10 cellular contexts compared by ENCODE assay signal in genomic region chr6:169618526-169619490, GRCh38.
DNase-seq lines count a peak whose midpoint lies in the region; ATAC-seq and TF ChIP-seq lines count a peak whose summit lies in the region.
"Had no signal": no experiment of that assay in that cellular context is flagged by ENCODE, and none has a peak within 500 bp of the region (broad histone marks: within the 10 kb centered on the region; RNA-seq: fewer than 3 reads in every experiment).

No MANE protein-coding gene starts in this region.

- CTCF ChIA-PET in CD8-positive, alpha-beta memory T cell (lab: Charles Lee) = no interaction called here

- H3K4me1 ChIP-seq in NT2/D1 (ENCODE audit: insufficient read depth, insufficient read length) = peaks cover 8% of the 10 kb centered on the region
- peaks cover 17% of the 10 kb centered on the region for H3K4me1 ChIP-seq in endodermal cell (ENCODE audit: control insufficient read depth, insufficient read depth, low read length)
- peaks cover 20% of the 10 kb centered on the region for H3K4me1 ChIP-seq in neural progenitor cell
- no peaks in the 10 kb centered on the region for H3K4me1 ChIP-seq in CD8-positive, alpha-beta memory T cell (ENCODE audit: insufficient read depth, low read length)

- POLR2A ChIA-PET in CD8-positive, alpha-beta memory T cell (lab: Charles Lee) = interaction anchor here (0.6 kb wide), 1 partner anchor 133 kb away, joined by 3 read pairs; no protein-coding TSS in a partner anchor

- H3K4me2 ChIP-seq in neural progenitor cell = peak overlapping the region; percentile 10

- H4K20me1 ChIP-seq in neural progenitor cell (ENCODE audit: low read depth) = no peaks in the 10 kb centered on the region

- H3K27me3 Mint-ChIP-seq in endodermal cell (ENCODE audit: insufficient read depth) (no peaks in the 10 kb centered on the region), neural progenitor cell (ENCODE audit: insufficient read depth, low read depth) (peaks cover 3% of the 10 kb centered on the region)
- H3K27me3 Mint-ChIP-seq in CD8-positive, alpha-beta memory T cell = no peaks in the 10 kb centered on the region
- H3K27me3 Mint-ChIP-seq: activated B cell treated with CpG ODN at 0.5 μM for 24 hours had no signal

- H2AFZ ChIP-seq in neural progenitor cell (replicated peaks) = no peak overlapping the region

- H3K9me3 ChIP-seq in NT2/D1 (ENCODE audit: insufficient read depth, low read length) (peaks cover 58% of the 10 kb centered on the region), endodermal cell (ENCODE audit: control insufficient read depth, low read length) (peaks cover 37% of the 10 kb centered on the region), neural progenitor cell (ENCODE audit: low read depth) (no peaks in the 10 kb centered on the region)
- H3K9me3 ChIP-seq in CD8-positive, alpha-beta memory T cell (ENCODE audit: low read length) = no peaks in the 10 kb centered on the region

- peaks cover 76% of the 10 kb centered on the region for H3K9me3 Mint-ChIP-seq in endodermal cell
- H3K9me3 Mint-ChIP-seq in neural progenitor cell = peaks cover 8% of the 10 kb centered on the region
- peaks cover 0 to 6% (median 0%) of the 10 kb centered on the region in 5 donors for H3K9me3 Mint-ChIP-seq in CD8-positive, alpha-beta memory T cell

- peak overlapping the region; percentile 29 for H3K4me3 Mint-ChIP-seq in endodermal cell
- no peak overlapping the region for H3K4me3 Mint-ChIP-seq in neural progenitor cell
- no peak overlapping the region for H3K4me3 Mint-ChIP-seq in CD8-positive, alpha-beta memory T cell
- H3K4me3 Mint-ChIP-seq: activated B cell treated with CpG ODN at 0.5 μM for 24 hours had no signal

- H3K27ac Mint-ChIP-seq in endodermal cell (peak overlapping the region; percentile 97), neural progenitor cell (no peak overlapping the region)
- H3K27ac Mint-ChIP-seq in CD8-positive, alpha-beta memory T cell = no peak overlapping the region
- H3K27ac Mint-ChIP-seq: activated B cell treated with CpG ODN at 0.5 μM for 24 hours had no signal

- H3K4me1 Mint-ChIP-seq in endodermal cell (peaks cover 25% of the 10 kb centered on the region), neural progenitor cell (peaks cover 33% of the 10 kb centered on the region)
- H3K4me1 Mint-ChIP-seq in CD8-positive, alpha-beta memory T cell = no peaks in the 10 kb centered on the region

- TF ChIP-seq CTCF in endodermal cell (conservative IDR thresholded peaks at IDR 0.05) = no peak
- no peak for TF ChIP-seq CTCF in neural progenitor cell (IDR thresholded peaks at IDR 0.05)

- WGBS in endodermal cell (ENCODE audit: insufficient coverage in 1 of 2, insufficient read length in 1 of 2), 2 experiments = 11 to 22% methylated on average over 4 to 7 of the region's 7 CpGs

- H3K9ac ChIP-seq in NT2/D1 (ENCODE audit: insufficient read length, low read depth) = no peak overlapping the region
- peak overlapping the region; percentile 95 for H3K9ac ChIP-seq in endodermal cell (ENCODE audit: extremely low read depth, low read length, poor library complexity, severe bottlenecking)
- H3K9ac ChIP-seq in neural progenitor cell = no peak overlapping the region

- ATAC-seq in GM18511 (IDR thresholded peaks at IDR 0.05; ENCODE audit: unreplicated experiment) = no peak

- H3K27me3 ChIP-seq in NT2/D1 (ENCODE audit: insufficient read depth, insufficient read length) (no peaks in the 10 kb centered on the region), endodermal cell (ENCODE audit: control insufficient read depth, insufficient read depth, low read length, poor library complexity, severe bottlenecking) (no peaks in the 10 kb centered on the region), neural progenitor cell (no peaks in the 10 kb centered on the region)
- no peaks in the 10 kb centered on the region for H3K27me3 ChIP-seq in CD8-positive, alpha-beta memory T cell (ENCODE audit: insufficient read depth, low read length, poor library complexity, severe bottlenecking)

- H3K79me2 ChIP-seq in neural progenitor cell (ENCODE audit: low read depth) = no peaks in the 10 kb centered on the region

- H3K27ac ChIP-seq in endodermal cell (ENCODE audit: low read depth, low read length) = peak overlapping the region; percentile 74
- H3K27ac ChIP-seq in neural progenitor cell = no peak overlapping the region
- H3K27ac ChIP-seq in CD8-positive, alpha-beta memory T cell (ENCODE audit: low read depth, low read length) = no peak overlapping the region

- peaks cover 25% of the 10 kb centered on the region for H3F3A ChIP-seq in neural progenitor cell (ENCODE audit: low read depth)

- H3K36me3 Mint-ChIP-seq in endodermal cell (ENCODE audit: low read depth) = peaks cover 79% of the 10 kb centered on the region
- H3K36me3 Mint-ChIP-seq in neural progenitor cell = peaks cover 32% of the 10 kb centered on the region
- peaks cover 1 to 17% (median 3%) of the 10 kb centered on the region in 3 donors for H3K36me3 Mint-ChIP-seq in CD8-positive, alpha-beta memory T cell

- H3K4me3 ChIP-seq in NT2/D1 (ENCODE audit: insufficient read length, low read depth) (no peak overlapping the region), endodermal cell (ENCODE audit: low read length) (peak overlapping the region; percentile 30), neural progenitor cell (no peak overlapping the region)
- no peak overlapping the region for H3K4me3 ChIP-seq in CD8-positive, alpha-beta memory T cell (ENCODE audit: low read length)

- H3K36me3 ChIP-seq in NT2/D1 (ENCODE audit: insufficient read depth, insufficient read length, low read length) (peaks cover 2% of the 10 kb centered on the region), endodermal cell (ENCODE audit: control insufficient read depth, insufficient read depth, low read length) (peaks cover 29% of the 10 kb centered on the region), neural progenitor cell (no peaks in the 10 kb centered on the region)
- no peaks in the 10 kb centered on the region for H3K36me3 ChIP-seq in CD8-positive, alpha-beta memory T cell (ENCODE audit: insufficient read depth, low read length)

- DNase-seq in Daoy (ENCODE audit: low read depth) = peak; percentile 69
- peak; percentile 50 for DNase-seq in NT2/D1 (ENCODE audit: low read depth, low spot score)
- DNase-seq in endodermal cell = no peak
- no peak for DNase-seq in neural progenitor cell (ENCODE audit: low spot score)
- DNase-seq in CD8-positive, alpha-beta memory T cell = no peak
- DNase-seq in HT-29 (ENCODE audit: low spot score) = no peak
- no peak for DNase-seq in dermis blood vessel endothelial cell
- DNase-seq: activated B cell treated with CpG ODN at 0.5 μM for 24 hours; activated effector memory CD4-positive, alpha-beta T cell treated with anti-CD3 and anti-CD28 coated beads, Interleukin-2, amount 50 U/mL, for 16 hours had no signal

Comparison
In these comparisons a context has a peak if more than half of its experiments do, and no peak if none do; other contexts are left out.
1. DNase-seq: peak in Daoy (single experiment) and NT2/D1 (single experiment); none in endodermal cell (single experiment), neural progenitor cell (single experiment), CD8-positive, alpha-beta memory T cell (0 of 5), HT-29 (single experiment) and dermis blood vessel endothelial cell (single experiment).